ENCODE assay signal across 13 cellular contexts in the genomic region with DNA sequence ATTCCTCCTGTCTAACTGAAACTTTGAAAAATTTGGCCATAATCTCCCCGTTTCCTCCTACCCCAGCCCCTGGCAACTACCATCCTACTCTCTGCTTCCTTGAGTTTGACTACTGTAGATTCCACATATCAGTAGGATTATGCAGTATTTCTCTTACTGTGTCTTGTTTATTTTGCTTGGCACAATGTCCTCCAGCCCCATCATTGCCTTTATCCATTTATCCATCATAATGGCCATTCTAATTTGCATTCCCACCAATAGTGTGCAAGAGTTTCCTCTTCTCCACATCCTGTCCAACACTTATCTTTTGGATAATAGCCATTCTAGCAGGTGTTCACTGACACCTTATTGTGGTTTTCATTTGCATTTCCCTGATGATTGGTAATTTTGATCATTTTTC.
DNase-seq lines count a peak whose midpoint lies in the region.
"Had no signal": no experiment of that assay in that cellular context is flagged by ENCODE, and none has a peak within 500 bp of the region (broad histone marks: within the 10 kb centered on the region; RNA-seq: fewer than 3 reads in every experiment).

No MANE protein-coding gene starts in this region.

- peak; percentile 30 for DNase-seq in DMS153 (lab: John Stamatoyannopoulos, UW)
- no peak for DNase-seq in DMS153 treated with DMSO at 0.1 percent for 48 hours (lab: John Stamatoyannopoulos, UW; ENCODE audit: unreplicated experiment)
- DNase-seq in NCI-H146 (lab: John Stamatoyannopoulos, UW), result peak; percentile 97
- DNase-seq in NCI-H345 (lab: John Stamatoyannopoulos, UW), result peak; percentile 85
- peak; percentile 56 for DNase-seq in fibroblast of peridontal ligament (ENCODE audit: extremely low read depth)
- no peak for DNase-seq in H4 (ENCODE audit: low spot score)
- no peak for DNase-seq in CD1c-positive myeloid dendritic cell (ENCODE audit: extremely low spot score)
- DNase-seq in middle frontal gyrus (ENCODE audit: extremely low spot score, low spot score), result no peak
- DNase-seq: NCI-H1048, NCI-H2171 treated with DMSO at 0.1 percent for 48 hours, NCI-H69, SHP77 treated with DMSO at 0.1 percent for 48 hours, T-helper 17 cell had no signal

Comparison
In these comparisons a context has a peak if more than half of its experiments do, and no peak if none do; other contexts are left out.
1. DNase-seq: peak in DMS153 (single experiment), NCI-H146 (single experiment), NCI-H345 (single experiment) and fibroblast of peridontal ligament (single experiment); none in DMS153 treated with DMSO at 0.1 percent for 48 hours (single experiment), H4 (single experiment), CD1c-positive myeloid dendritic cell (single experiment) and middle frontal gyrus (single experiment).